ENCODE assay signal across 13 cellular contexts in genomic region chr18:74501386-74501785, GRCh38. TPM values are rescaled to one million over a fixed set of nuclear protein-coding genes. Genes with fewer than 3 reads are reported as not detected.
DNase-seq lines count a peak whose midpoint lies in the region; ATAC-seq, FAIRE-seq and TF ChIP-seq lines count a peak whose summit lies in the region.
"Had no signal": no experiment of that assay in that cellular context is flagged by ENCODE, and none has a peak within 500 bp of the region (broad histone marks: within the 10 kb centered on the region; RNA-seq: fewer than 3 reads in every experiment).

No MANE protein-coding gene starts in this region.

- peak overlapping the region in 5 of 10 donors; percentile 18 to 98 (median 53) for H3K4me3 Mint-ChIP-seq in naive thymus-derived CD4-positive, alpha-beta T cell

- H3K36me3 Mint-ChIP-seq in naive thymus-derived CD4-positive, alpha-beta T cell = peaks cover 13 to 33% (median 28%) of the 10 kb centered on the region in 5 donors

- H3K27me3 Mint-ChIP-seq in naive thymus-derived CD4-positive, alpha-beta T cell = no peaks in the 10 kb centered on the region

- H3K27ac ChIP-seq in A549 (no peak overlapping the region), KMS-11 (peak overlapping the region; percentile 78), caudate nucleus (ENCODE audit: low read depth, low read length) (peak overlapping the region; percentile 50)
- no peak overlapping the region for H3K27ac ChIP-seq in naive thymus-derived CD4-positive, alpha-beta T cell (ENCODE audit: low read depth, low read length)
- no peak overlapping the region for H3K27ac ChIP-seq in effector memory CD4-positive, alpha-beta T cell (ENCODE audit: insufficient read depth, low read length, poor library complexity, severe bottlenecking)
- H3K27ac ChIP-seq: BLaER1, ovary had no signal

- CTCF ChIA-PET in A549 (lab: Yijun Ruan, JAX) = no interaction called here
- CTCF ChIA-PET in naive thymus-derived CD4-positive, alpha-beta T cell (lab: Charles Lee) = interaction anchor here (1.9 kb wide), 1 partner anchor 50 kb away, joined by 5 read pairs; no protein-coding TSS in a partner anchor

- peaks cover 27 to 61% (median 55%) of the 10 kb centered on the region in 7 donors for H3K4me1 Mint-ChIP-seq in naive thymus-derived CD4-positive, alpha-beta T cell

- intact Hi-C loops in naive thymus-derived CD4-positive, alpha-beta T cell (cut with micrococcal nuclease) = no loop called here

- H3K4me2 ChIP-seq in A549 (no peak overlapping the region), KMS-11 (peak overlapping the region; percentile 70)
- H3K4me2 ChIP-seq: BLaER1 had no signal

- POLR2A ChIA-PET in A549 (lab: Yijun Ruan, JAX) = no interaction called here
- POLR2A ChIA-PET in naive thymus-derived CD4-positive, alpha-beta T cell (lab: Charles Lee) = no interaction called here

- H3K9ac ChIP-seq in KMS-11 = peak overlapping the region; percentile 70
- H3K9ac ChIP-seq: BLaER1 had no signal

- no peaks in the 10 kb centered on the region for H3K9me3 ChIP-seq in A549
- H3K9me3 ChIP-seq in naive thymus-derived CD4-positive, alpha-beta T cell (ENCODE audit: control insufficient read depth in 2 of 3, low read length in 3 of 3) = no peaks in the 10 kb centered on the region
- H3K9me3 ChIP-seq in effector memory CD4-positive, alpha-beta T cell (ENCODE audit: control insufficient read depth, low read length) = no peaks in the 10 kb centered on the region
- H3K9me3 ChIP-seq: BLaER1, ovary had no signal

- TF ChIP-seq RAD21 in A549 (conservative IDR thresholded peaks at IDR 0.05 in 1 of 2, IDR thresholded peaks at IDR 0.05 in 1 of 2) = no peak

- H3K4me1 ChIP-seq in A549 = peaks cover 6% of the 10 kb centered on the region; the same call in 1 of the 3 replicates
- H3K4me1 ChIP-seq in KMS-11 (ENCODE audit: low read depth, poor library complexity, severe bottlenecking) = peaks cover 57% of the 10 kb centered on the region
- H3K4me1 ChIP-seq in naive thymus-derived CD4-positive, alpha-beta T cell (ENCODE audit: control insufficient read depth in 2 of 2, insufficient read depth in 2 of 2, low read length in 2 of 2) = peaks cover 33 to 39% of the 10 kb centered on the region in 2 donors
- H3K4me1 ChIP-seq in effector memory CD4-positive, alpha-beta T cell (ENCODE audit: control insufficient read depth, insufficient read depth, low read length, poor library complexity, severe bottlenecking) = peaks cover 29% of the 10 kb centered on the region

- H3K4me3 ChIP-seq in A549 (no peak overlapping the region), KMS-11 (IDR thresholded peaks at IDR 0.05; ENCODE audit: insufficient read depth, low read depth, low read length) (no peak overlapping the region)
- no peak overlapping the region for H3K4me3 ChIP-seq in naive thymus-derived CD4-positive, alpha-beta T cell (ENCODE audit: low read length)
- no peak overlapping the region for H3K4me3 ChIP-seq in effector memory CD4-positive, alpha-beta T cell (ENCODE audit: insufficient read depth, low read depth, low read length, poor library complexity, severe bottlenecking)
- H3K4me3 ChIP-seq: BLaER1, ovary had no signal

- H3K27me3 ChIP-seq in KMS-11 (ENCODE audit: insufficient read depth, low read depth) = no peaks in the 10 kb centered on the region
- no peaks in the 10 kb centered on the region for H3K27me3 ChIP-seq in naive thymus-derived CD4-positive, alpha-beta T cell (ENCODE audit: control insufficient read depth in 2 of 2, insufficient read depth in 2 of 2, low read length in 2 of 2)
- no peaks in the 10 kb centered on the region for H3K27me3 ChIP-seq in effector memory CD4-positive, alpha-beta T cell (replicated peaks; ENCODE audit: control insufficient read depth, insufficient read depth, low read length, poor library complexity, severe bottlenecking)
- H3K27me3 ChIP-seq: BLaER1, ovary had no signal

- no peak for FAIRE-seq in A549 (lab: Jason Lieb, UNC)

- ATAC-seq in A549 = no peak
- no peak for ATAC-seq in naive thymus-derived CD4-positive, alpha-beta T cell
- ATAC-seq: HCT116 had no signal

- WGBS in A549 (ENCODE audit: missing lambda C conversion rate) = 91% methylated on average over 4 of the region's 4 CpGs

- H3K27ac Mint-ChIP-seq in naive thymus-derived CD4-positive, alpha-beta T cell = peak overlapping the region in 7 of 9 donors; percentile 25 to 97 (median 47)

- no peaks in the 10 kb centered on the region for H3K9me3 Mint-ChIP-seq in naive thymus-derived CD4-positive, alpha-beta T cell

- TF ChIP-seq POLR2A in A549 (IDR thresholded peaks at IDR 0.05; ENCODE audit: low read length) = no peak

- no peak for TF ChIP-seq EP300 in A549 (IDR thresholded peaks at IDR 0.05)

- H3K36me3 ChIP-seq in KMS-11 (ENCODE audit: insufficient read depth) = peaks cover 38% of the 10 kb centered on the region; the same call in 1 of the 2 replicates
- peaks cover 0 to 47% (median 19%) of the 10 kb centered on the region in 3 experiments for H3K36me3 ChIP-seq in naive thymus-derived CD4-positive, alpha-beta T cell (ENCODE audit: control insufficient read depth in 2 of 3, insufficient read depth in 3 of 3, low read length in 3 of 3)
- peaks cover 35% of the 10 kb centered on the region for H3K36me3 ChIP-seq in effector memory CD4-positive, alpha-beta T cell (ENCODE audit: control insufficient read depth, insufficient read depth, low read length)
- H3K36me3 ChIP-seq: ovary had no signal

- DNase-seq in A549 (ENCODE audit: low read depth in 1 of 2, low spot score in 1 of 2) (no peak), caudate nucleus (lab: John Stamatoyannopoulos, UW) (no peak), DMS 273 (lab: John Stamatoyannopoulos, UW; ENCODE audit: unreplicated experiment) (no peak), NOMO-1 treated with DMSO at 0.1 percent for 48 hours (lab: John Stamatoyannopoulos, UW; ENCODE audit: unreplicated experiment) (no peak), RKO (ENCODE audit: low spot score) (no peak)
- DNase-seq in naive thymus-derived CD4-positive, alpha-beta T cell = no peak
- DNase-seq in effector memory CD4-positive, alpha-beta T cell = no peak
- DNase-seq: glutamatergic neuron, NCI-H524 treated with DMSO at 0.1 percent for 48 hours, ovary had no signal

- TF ChIP-seq CTCF in A549 (IDR thresholded peaks at IDR 0.05) (no peak), KMS-11 (conservative IDR thresholded peaks at IDR 0.05; ENCODE audit: low read depth, low read length) (no peak)

- no peaks in the 10 kb centered on the region for H4K20me1 ChIP-seq in KMS-11 (ENCODE audit: insufficient read depth)

- no peak overlapping the region for H2AFZ ChIP-seq in KMS-11 (ENCODE audit: low read depth)

- peaks cover 89% of the 10 kb centered on the region for H3K79me2 ChIP-seq in KMS-11 (ENCODE audit: insufficient read depth, low read depth)

TF ChIP-seq in A549, 52 proteins besides CTCF, POLR2A, EP300 and RAD21:
- TF ChIP-seq MAFK (IDR thresholded peaks at IDR 0.05; ENCODE audit: partially characterized antibody) (peak; percentile 40), MAX (IDR thresholded peaks at IDR 0.05) (no peak), TP53 (CRISPR knock-in tag; IDR thresholded peaks at IDR 0.05) (no peak), MAZ (IDR thresholded peaks at IDR 0.05; ENCODE audit: borderline replicate concordance, low read depth, low read length) (no peak)
TF ChIP-seq in A549: peak in this region for 1.

RNA-seq across cellular contexts. Expression of gene CNDP2, which starts 5.2 kb away (rescaled TPM):
- polyA plus RNA-seq in A549 (2011; rRNA removed) (77.6 and 93.7 TPM in 2 replicates), A549 (2017; fragmentation: RNase III; extraction: RNeasy Plus Mini Kit Qiagen cat#74134 plus additional on column Dnase treatment) (104 to 107 TPM (median 106 TPM) in 3 replicates)
- polyA plus RNA-seq in A549 (2012; cell fraction: cytosol; rRNA removed) = 78.7 and 81.3 TPM in 2 replicates
- 82.9 and 99.3 TPM in 2 replicates for polyA plus RNA-seq in A549 (2012; cell fraction: nucleus; rRNA removed)
- polyA minus RNA-seq in A549 (2011; rRNA and poly(A)+ RNA removed) = 101 and 102 TPM in 2 replicates
- 100 to 1,000 TPM; 112 to 169 (median 148) TPM for total RNA-seq in naive thymus-derived CD4-positive, alpha-beta T cell
- polyA plus RNA-seq in naive thymus-derived CD4-positive, alpha-beta T cell = 100 to 1,000 TPM in 1 of 2 donors, 10 to 100 TPM in 1; 87.7 to 131 TPM

RNA-seq across cellular contexts. Expression of gene CNDP1, which starts 32.9 kb away (rescaled TPM):
- 0.16 TPM in 1 of 2 replicates, not detected in the other for polyA plus RNA-seq in A549 (2011; rRNA removed)
- not detected in 2 replicates for polyA plus RNA-seq in A549 (2012; cell fraction: cytosol; rRNA removed)
- not detected in 2 replicates for polyA plus RNA-seq in A549 (2012; cell fraction: nucleus; rRNA removed)
- polyA plus RNA-seq in A549 (2017; fragmentation: RNase III; extraction: RNeasy Plus Mini Kit Qiagen cat#74134 plus additional on column Dnase treatment) = not detected in 3 replicates
- polyA minus RNA-seq in A549 (2011; rRNA and poly(A)+ RNA removed) = not detected in 2 replicates
- under 1 TPM in 2 of 5 experiments, not detected in 3; 0.19 to 0.34 TPM for total RNA-seq in naive thymus-derived CD4-positive, alpha-beta T cell
- polyA plus RNA-seq in naive thymus-derived CD4-positive, alpha-beta T cell = under 1 TPM in 1 of 2 donors, not detected in 1; 0.12 TPM

RNA-seq across cellular contexts. Expression of gene DIPK1C, which starts 44.3 kb away (rescaled TPM):
- not detected in 2 replicates for polyA plus RNA-seq in A549 (2011; rRNA removed)
- polyA plus RNA-seq in A549 (2012; cell fraction: cytosol; rRNA removed) = not detected in 2 replicates
- polyA plus RNA-seq in A549 (2012; cell fraction: nucleus; rRNA removed) = not detected in 2 replicates
- not detected in 3 replicates for polyA plus RNA-seq in A549 (2017; fragmentation: RNase III; extraction: RNeasy Plus Mini Kit Qiagen cat#74134 plus additional on column Dnase treatment)
- not detected in 2 replicates for polyA minus RNA-seq in A549 (2011; rRNA and poly(A)+ RNA removed)
- not detected for total RNA-seq in naive thymus-derived CD4-positive, alpha-beta T cell
- not detected for polyA plus RNA-seq in naive thymus-derived CD4-positive, alpha-beta T cell

Comparison
In these comparisons a context has a peak if more than half of its experiments do, and no peak if none do; other contexts are left out.
1. H3K27ac ChIP-seq: peak in KMS-11 (single experiment) and caudate nucleus (single experiment); none in A549 (0 of 2), naive thymus-derived CD4-positive, alpha-beta T cell (single experiment) and effector memory CD4-positive, alpha-beta T cell (single experiment).